ENCODE assay signal across 13 cellular contexts in genomic region chr14:92673601-92674000, GRCh38.
"Had no signal": no experiment of that assay in that cellular context is flagged by ENCODE, and none has a peak within 500 bp of the region (broad histone marks: within the 10 kb centered on the region; RNA-seq: fewer than 3 reads in every experiment).

No MANE protein-coding gene starts in this region.

- H3K9me3 ChIP-seq: body of pancreas, colonic mucosa, esophagus muscularis mucosa, pancreas had no signal

- H3K9me3 Mint-ChIP-seq: activated naive CD4-positive, alpha-beta T cell treated with anti-CD3 and anti-CD28 coated beads for 36 hours; activated T-helper 17 cell treated with anti-CD3 and anti-CD28 coated beads, Interleukin-2, amount 50 U/mL, for 72 hours; neural crest cell; stimulated activated effector memory CD8-positive, alpha-beta T cell treated with anti-CD3 and anti-CD28 coated beads, Interleukin-12 subunit alpha, Interleukin-12 subunit beta, amount 100 ng/mL, for 72 hours had no signal

- H3K27me3 ChIP-seq: body of pancreas, colonic mucosa, esophagus muscularis mucosa, hepatocyte, pancreas had no signal

- DNase-seq: activated CD4-positive, alpha-beta T cell treated with anti-CD3 and anti-CD28 coated beads, Interleukin-2, amount 50 U/mL, for 1 hour; body of pancreas; central memory CD4-positive, alpha-beta T cell; colonic mucosa; T-helper 9 cell had no signal

- H3K27ac Mint-ChIP-seq: activated naive CD4-positive, alpha-beta T cell treated with anti-CD3 and anti-CD28 coated beads for 36 hours; activated T-helper 17 cell treated with anti-CD3 and anti-CD28 coated beads, Interleukin-2, amount 50 U/mL, for 72 hours; stimulated activated effector memory CD8-positive, alpha-beta T cell treated with anti-CD3 and anti-CD28 coated beads, Interleukin-12 subunit alpha, Interleukin-12 subunit beta, amount 100 ng/mL, for 72 hours had no signal

- H3K27ac ChIP-seq: body of pancreas, colonic mucosa, esophagus muscularis mucosa, hepatocyte, pancreas had no signal

- H3K27me3 Mint-ChIP-seq: activated T-helper 17 cell treated with anti-CD3 and anti-CD28 coated beads, Interleukin-2, amount 50 U/mL, for 72 hours had no signal

- ATAC-seq: activated CD4-positive, CD25-positive, alpha-beta regulatory T cell treated with anti-CD3 and anti-CD28 coated beads, Interleukin-2, amount 50 U/mL, for 24 hours; activated T-helper 17 cell treated with anti-CD3 and anti-CD28 coated beads, Interleukin-2, amount 50 U/mL, for 72 hours; body of pancreas; pancreas; stimulated activated effector memory CD8-positive, alpha-beta T cell treated with anti-CD3 and anti-CD28 coated beads, Interleukin-12 subunit alpha, Interleukin-12 subunit beta, amount 100 ng/mL, for 72 hours had no signal

- H3K4me3 Mint-ChIP-seq: activated naive CD4-positive, alpha-beta T cell treated with anti-CD3 and anti-CD28 coated beads for 36 hours; activated T-helper 17 cell treated with anti-CD3 and anti-CD28 coated beads, Interleukin-2, amount 50 U/mL, for 72 hours; neural crest cell; stimulated activated effector memory CD8-positive, alpha-beta T cell treated with anti-CD3 and anti-CD28 coated beads, Interleukin-12 subunit alpha, Interleukin-12 subunit beta, amount 100 ng/mL, for 72 hours had no signal
